ENCODE assay signal across 8 cellular contexts in genomic region chr7:87152112-87152896, GRCh38. TPM values are rescaled to one million over a fixed set of nuclear protein-coding genes. Genes with fewer than 3 reads are reported as not detected.
A peak's percentile ranks its signal among the peaks of the same experiment; 100 is the strongest.
DNase-seq lines count a peak whose midpoint lies in the region; ATAC-seq, FAIRE-seq and TF ChIP-seq lines count a peak whose summit lies in the region.

TSS of gene DMTF1 (plus strand) at chr7:87152453. CDS start at chr7:87164942, 12,489 bp downstream.

- H3K4me3 ChIP-seq in AG04449 (ENCODE audit: low read depth, low read length) (peak within 1 kb of the TSS; percentile 80), WI38 (ENCODE audit: low read depth, low read length) (peak within 1 kb of the TSS; percentile 92), bronchial epithelial cell (ENCODE audit: low read depth, low read length) (peak within 1 kb of the TSS; percentile 88), smooth muscle cell (peak within 1 kb of the TSS; percentile 75)

- peak within 1 kb of the TSS; percentile 95 for H3K27ac ChIP-seq in smooth muscle cell (ENCODE audit: low read depth)

- no peaks in the 10 kb centered on the region for H3K36me3 ChIP-seq in bronchial epithelial cell (ENCODE audit: control insufficient read depth, insufficient read depth, low read length)
- no peaks in the 10 kb centered on the region for H3K36me3 ChIP-seq in smooth muscle cell (ENCODE audit: low read depth)

- peaks cover 43% of the 10 kb centered on the region for H3K79me2 ChIP-seq in smooth muscle cell (ENCODE audit: low read depth)

- peak within 1 kb of the TSS; percentile 95 for H3K9ac ChIP-seq in smooth muscle cell (ENCODE audit: low read depth)

- no peak for TF ChIP-seq CTCF in AG04449 (IDR thresholded peaks at IDR 0.05; ENCODE audit: insufficient read depth, low read length, missing control alignments)
- TF ChIP-seq CTCF in WI38 (IDR thresholded peaks at IDR 0.05; ENCODE audit: low read depth, low read length): no peak
- TF ChIP-seq CTCF in bronchial epithelial cell (IDR thresholded peaks at IDR 0.05; ENCODE audit: insufficient read depth, low read length, severe bottlenecking): no peak
- no peak for TF ChIP-seq CTCF in smooth muscle cell (IDR thresholded peaks at IDR 0.05; ENCODE audit: borderline replicate concordance, insufficient read depth, poor library complexity, severe bottlenecking)

- DNase-seq in AG04449 (ENCODE audit: low read depth, low spot score) (peak; percentile 59), NCI-H2227 treated with DMSO at 0.1 percent for 48 hours (lab: John Stamatoyannopoulos, UW) (peak; percentile 95), bronchial epithelial cell (ENCODE audit: low read depth) (peak; percentile 88), iPS-NIHi7 (ENCODE audit: extremely low spot score) (peak; percentile 96), smooth muscle cell (lab: John Stamatoyannopoulos, UW; ENCODE audit: unreplicated experiment) (peak; percentile 76)

- no peak for FAIRE-seq in bronchial epithelial cell (lab: Jason Lieb, UNC)

- CTCF ChIA-PET in AG04449 (lab: Yijun Ruan, JAX): interaction anchor here (0.9 to 10.1 kb wide), 4 partner anchors 24 to 236 kb away, joined by 3 to 87 read pairs (median 6); no protein-coding TSS in a partner anchor

- H3K4me2 ChIP-seq in smooth muscle cell: peak within 1 kb of the TSS; percentile 92

- H3K9me3 ChIP-seq in smooth muscle cell (replicated peaks; ENCODE audit: low read depth): no peaks in the 10 kb centered on the region

- ATAC-seq in GM18907 (IDR thresholded peaks at IDR 0.05; ENCODE audit: unreplicated experiment): peak; percentile 86
- ATAC-seq in HG03159 (IDR thresholded peaks at IDR 0.05; ENCODE audit: unreplicated experiment): peak; percentile 85

- H3K27me3 ChIP-seq in bronchial epithelial cell (ENCODE audit: control insufficient read depth, insufficient read depth, low read length) (no peaks in the 10 kb centered on the region), smooth muscle cell (ENCODE audit: low read depth) (no peaks in the 10 kb centered on the region)

- H4K20me1 ChIP-seq in smooth muscle cell (ENCODE audit: low read depth): peaks cover 40% of the 10 kb centered on the region

- H3F3A ChIP-seq in smooth muscle cell (ENCODE audit: low read depth): peaks cover 4% of the 10 kb centered on the region

- POLR2A ChIA-PET in AG04449 (lab: Yijun Ruan, JAX): interaction anchor here (0.5 to 1.8 kb wide), 14 partner anchors 11 to 262 kb away, joined by 3 to 21 read pairs (median 3); partner anchors contain the start of gene TMEM243

- peak within 1 kb of the TSS; percentile 53 for H2AFZ ChIP-seq in smooth muscle cell (ENCODE audit: low read depth)

- 2% methylated on average over 55 of the region's 71 CpGs for WGBS in smooth muscle cell (ENCODE audit: low lambda C conversion rate)

- peaks cover 41% of the 10 kb centered on the region for H3K4me1 ChIP-seq in smooth muscle cell (ENCODE audit: low read depth)

RNA-seq across cellular contexts. Expression of gene DMTF1, which starts in this region (rescaled TPM):
- 40.8 and 54.0 TPM in 2 replicates for total RNA-seq in bronchial epithelial cell
- 107 and 109 TPM in 2 replicates for total RNA-seq in smooth muscle cell
- polyA plus RNA-seq in smooth muscle cell: 31.7 and 43.6 TPM in 2 replicates

Comparison
In these comparisons a context has a peak if more than half of its experiments do, and no peak if none do; other contexts are left out.
1. Peak in every context shown above with its lines: DNase-seq, ATAC-seq, H3K4me3 ChIP-seq and H3K27ac ChIP-seq.